In the genomic region with DNA sequence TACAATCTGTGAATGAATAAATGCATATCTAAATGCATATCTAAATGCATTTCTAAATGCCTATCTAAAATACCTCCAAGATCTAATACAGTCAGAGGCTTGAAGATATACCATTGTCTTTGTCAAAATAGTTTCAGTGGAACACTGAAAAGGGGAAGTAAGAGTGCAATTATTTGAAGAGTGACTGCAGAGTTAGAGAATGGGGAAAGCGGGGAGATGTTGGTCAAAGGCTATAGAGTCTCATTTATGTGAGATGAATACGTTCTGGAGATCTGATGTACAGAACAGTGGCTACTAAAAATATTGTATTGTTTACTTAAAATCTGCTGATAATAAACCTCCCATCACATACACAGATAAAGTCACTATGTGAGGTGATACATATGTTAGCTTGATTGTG, we compare ENCODE assay signal across 16 cellular contexts.
"Had no signal": no experiment of that assay in that cellular context is flagged by ENCODE, and none has a peak within 500 bp of the region (broad histone marks: within the 10 kb centered on the region; RNA-seq: fewer than 3 reads in every experiment).

No MANE protein-coding gene starts in this region.

- DNase-seq: activated CD4-positive, alpha-beta T cell treated with anti-CD3 and anti-CD28 coated beads, Interleukin-2, amount 10 ng/mL, durations not matched to agents 7 days and 5 days; activated CD8-positive, alpha-beta T cell treated with anti-CD3 and anti-CD28 coated beads, Interleukin-2, amount 10 ng/mL, durations not matched to agents 7 days and 5 days; activated naive CD4-positive, alpha-beta T cell treated with anti-CD3 and anti-CD28 coated beads for 36 hours; activated T-cell treated with anti-CD3 and anti-CD28 coated beads, Interleukin-2, amount 50 U/mL, for 24 hours; body of pancreas; dermis blood vessel endothelial cell; effector memory CD4-positive, alpha-beta T cell; esophagus squamous epithelium; naive thymus-derived CD8-positive, alpha-beta T cell; pancreas; right lobe of liver; stimulated activated CD4-positive, alpha-beta T cell treated with anti-CD3 and anti-CD28 coated beads, Interleukin-4, amount 100 ng/mL, for 4 hours; stimulated activated naive B cell treated with anti-CD40 and anti-IgM and Interleukin-4, amounts not matched to agents 10 μg/mL and 1 μg/mL and 100 μg/mL, for 72 hours; thyroid gland; uterus had no signal

- H3K27me3 Mint-ChIP-seq: activated CD4-positive, alpha-beta T cell treated with anti-CD3 and anti-CD28 coated beads, Interleukin-2, amount 10 ng/mL, durations not matched to agents 7 days and 5 days; activated T-cell treated with anti-CD3 and anti-CD28 coated beads, Interleukin-2, amount 50 U/mL, for 24 hours; naive thymus-derived CD8-positive, alpha-beta T cell; stimulated activated naive B cell treated with anti-CD40 and anti-IgM and Interleukin-4, amounts not matched to agents 10 μg/mL and 1 μg/mL and 100 μg/mL, for 72 hours had no signal

- H3K27ac ChIP-seq: body of pancreas, esophagus squamous epithelium, pancreas, right lobe of liver, uterus had no signal

- H3K36me3 ChIP-seq: esophagus squamous epithelium, pancreas, right lobe of liver, thyroid gland, uterus had no signal

- H3K27ac Mint-ChIP-seq: activated CD4-positive, alpha-beta T cell treated with anti-CD3 and anti-CD28 coated beads, Interleukin-2, amount 10 ng/mL, durations not matched to agents 7 days and 5 days; activated CD8-positive, alpha-beta T cell treated with anti-CD3 and anti-CD28 coated beads, Interleukin-2, amount 10 ng/mL, durations not matched to agents 7 days and 5 days; activated naive CD4-positive, alpha-beta T cell treated with anti-CD3 and anti-CD28 coated beads for 36 hours; activated T-cell treated with anti-CD3 and anti-CD28 coated beads, Interleukin-2, amount 50 U/mL, for 24 hours; activated T-helper 2 cell treated with anti-CD3 and anti-CD28 coated beads, Interferon-gamma antibody, Interleukin-2, Interleukin-4, amounts not matched to agents 10 μg/mL and 5 μg/mL and 100 μg/mL, durations not matched to agents 14 hours and 24 hours and 36 hours; naive thymus-derived CD8-positive, alpha-beta T cell; stimulated activated naive B cell treated with anti-CD40 and anti-IgM and Interleukin-4, amounts not matched to agents 10 μg/mL and 1 μg/mL and 100 μg/mL, for 72 hours had no signal

- H3K9me3 ChIP-seq: body of pancreas, esophagus squamous epithelium, pancreas, thyroid gland, uterus had no signal

- H3K36me3 Mint-ChIP-seq: naive thymus-derived CD8-positive, alpha-beta T cell; stimulated activated naive B cell treated with anti-CD40 and anti-IgM and Interleukin-4, amounts not matched to agents 10 μg/mL and 1 μg/mL and 100 μg/mL, for 72 hours had no signal

- H3K27me3 ChIP-seq: body of pancreas, esophagus squamous epithelium, pancreas, right lobe of liver, thyroid gland, uterus had no signal

- H3K4me3 ChIP-seq: body of pancreas, esophagus squamous epithelium, pancreas, right lobe of liver, thyroid gland, uterus had no signal

- H3K4me3 Mint-ChIP-seq: activated CD4-positive, alpha-beta T cell treated with anti-CD3 and anti-CD28 coated beads, Interleukin-2, amount 10 ng/mL, durations not matched to agents 7 days and 5 days; activated CD8-positive, alpha-beta T cell treated with anti-CD3 and anti-CD28 coated beads, Interleukin-2, amount 10 ng/mL, durations not matched to agents 7 days and 5 days; activated naive CD4-positive, alpha-beta T cell treated with anti-CD3 and anti-CD28 coated beads for 36 hours; activated T-cell treated with anti-CD3 and anti-CD28 coated beads, Interleukin-2, amount 50 U/mL, for 24 hours; naive thymus-derived CD8-positive, alpha-beta T cell; stimulated activated naive B cell treated with anti-CD40 and anti-IgM and Interleukin-4, amounts not matched to agents 10 μg/mL and 1 μg/mL and 100 μg/mL, for 72 hours had no signal

- H3K4me1 Mint-ChIP-seq: activated CD4-positive, alpha-beta T cell treated with anti-CD3 and anti-CD28 coated beads, Interleukin-2, amount 10 ng/mL, durations not matched to agents 7 days and 5 days; naive thymus-derived CD8-positive, alpha-beta T cell; stimulated activated naive B cell treated with anti-CD40 and anti-IgM and Interleukin-4, amounts not matched to agents 10 μg/mL and 1 μg/mL and 100 μg/mL, for 72 hours had no signal

- H3K4me1 ChIP-seq: body of pancreas, esophagus squamous epithelium, pancreas, right lobe of liver, uterus had no signal
